In the genomic region with DNA sequence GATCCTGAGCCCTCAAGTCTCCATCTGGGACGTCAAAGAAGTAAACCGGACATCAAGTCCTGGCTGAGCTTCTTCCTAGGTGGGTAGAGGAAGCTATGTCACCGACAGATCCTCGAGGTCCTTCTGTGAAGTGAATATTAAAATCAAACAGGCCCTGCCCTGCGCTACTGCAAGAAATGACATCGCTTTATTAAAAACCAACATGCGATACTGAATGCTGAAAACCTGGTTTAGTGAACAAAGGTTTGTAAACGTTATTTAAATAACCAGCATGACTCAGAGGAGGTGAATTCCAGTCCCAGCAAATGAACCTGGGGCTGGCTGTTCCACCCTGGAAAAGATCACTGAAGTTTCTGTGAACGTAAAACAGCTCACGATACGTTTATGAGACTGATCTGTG, we compare ENCODE assay signal across 1 cellular context.
TF ChIP-seq lines count a peak whose summit lies in the region.

No MANE protein-coding gene starts in this region.

TF ChIP-seq in IMR-90, 13 proteins besides CTCF, POLR2A, EP300 and RAD21 (continued from another document):
- TF ChIP-seq, protein P1, sequence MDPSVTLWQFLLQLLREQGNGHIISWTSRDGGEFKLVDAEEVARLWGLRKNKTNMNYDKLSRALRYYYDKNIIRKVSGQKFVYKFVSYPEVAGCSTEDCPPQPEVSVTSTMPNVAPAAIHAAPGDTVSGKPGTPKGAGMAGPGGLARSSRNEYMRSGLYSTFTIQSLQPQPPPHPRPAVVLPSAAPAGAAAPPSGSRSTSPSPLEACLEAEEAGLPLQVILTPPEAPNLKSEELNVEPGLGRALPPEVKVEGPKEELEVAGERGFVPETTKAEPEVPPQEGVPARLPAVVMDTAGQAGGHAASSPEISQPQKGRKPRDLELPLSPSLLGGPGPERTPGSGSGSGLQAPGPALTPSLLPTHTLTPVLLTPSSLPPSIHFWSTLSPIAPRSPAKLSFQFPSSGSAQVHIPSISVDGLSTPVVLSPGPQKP (IDR thresholded peaks at IDR 0.05; ENCODE audit: borderline replicate concordance, low read depth, low read length) = no peak
- no peak for TF ChIP-seq BHLHE40 (IDR thresholded peaks at IDR 0.05; ENCODE audit: low read depth, low read length)
- no peak for TF ChIP-seq CHD1 (IDR thresholded peaks at IDR 0.05; ENCODE audit: low read depth, low read length)
- TF ChIP-seq NFE2L2 (IDR thresholded peaks at IDR 0.05; ENCODE audit: low read depth, low read length) = no peak
- TF ChIP-seq MAFK (IDR thresholded peaks at IDR 0.05; ENCODE audit: low read depth, low read length) = no peak
- TF ChIP-seq FOS (IDR thresholded peaks at IDR 0.05; ENCODE audit: low read depth, low read length) = no peak
- no peak for TF ChIP-seq RFX5 (IDR thresholded peaks at IDR 0.05; ENCODE audit: low read depth, low read length)
